17 cellular contexts compared by ENCODE assay signal in the genomic region with DNA sequence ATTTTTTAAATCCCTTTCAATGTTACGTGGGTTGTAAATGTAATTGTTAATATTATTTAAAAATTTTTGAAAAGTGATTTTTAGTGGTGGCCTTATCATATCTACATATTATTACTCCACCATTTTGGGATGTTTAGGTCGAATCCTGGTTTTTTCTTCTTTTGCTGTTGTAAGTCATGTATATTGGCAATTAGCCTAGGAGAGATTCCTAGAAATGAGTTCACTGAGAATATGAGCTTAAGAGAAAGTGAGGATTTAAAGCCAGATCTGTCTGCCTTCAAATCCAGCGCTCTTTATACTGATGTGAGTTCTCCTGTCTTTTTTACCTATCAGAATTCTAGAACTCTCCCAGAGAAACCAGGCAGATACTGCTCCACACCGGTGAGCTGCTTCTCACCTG. TPM values are rescaled to one million over a fixed set of nuclear protein-coding genes. Genes with fewer than 3 reads are reported as not detected.
A peak's percentile ranks its signal among the peaks of the same experiment; 100 is the strongest.
DNase-seq lines count a peak whose midpoint lies in the region; ATAC-seq lines count a peak whose summit lies in the region.
"Had no signal": no experiment of that assay in that cellular context is flagged by ENCODE, and none has a peak within 500 bp of the region (broad histone marks: within the 10 kb centered on the region; RNA-seq: fewer than 3 reads in every experiment).

No MANE protein-coding gene starts in this region.

- H3K27ac ChIP-seq in angular gyrus (ENCODE audit: low read depth, low read length): peak overlapping the region; percentile 90
- H3K27ac ChIP-seq: hepatocyte had no signal

- peak overlapping the region; percentile 10 for H3K4me3 Mint-ChIP-seq in T-helper 1 cell treated with Interleukin-12 subunit alpha and Interleukin-12 subunit beta and Interleukin-4 antibody, amounts not matched to agents 30 μg/mL and 1 μg/mL, for 36 hours
- no peak overlapping the region for H3K4me3 Mint-ChIP-seq in stimulated activated effector memory CD8-positive, alpha-beta T cell treated with anti-CD3 and anti-CD28 coated beads, Interleukin-12 subunit alpha, Interleukin-12 subunit beta, amount 100 ng/mL, for 72 hours
- H3K4me3 Mint-ChIP-seq: type B pancreatic cell had no signal

- H3K4me1 Mint-ChIP-seq in T-helper 1 cell treated with Interleukin-12 subunit alpha and Interleukin-12 subunit beta and Interleukin-4 antibody, amounts not matched to agents 30 μg/mL and 1 μg/mL, for 36 hours (ENCODE audit: low read depth): peaks cover 61% of the 10 kb centered on the region
- peaks cover 72% of the 10 kb centered on the region for H3K4me1 Mint-ChIP-seq in stimulated activated effector memory CD8-positive, alpha-beta T cell treated with anti-CD3 and anti-CD28 coated beads, Interleukin-12 subunit alpha, Interleukin-12 subunit beta, amount 100 ng/mL, for 72 hours

- H3K27ac Mint-ChIP-seq in T-helper 1 cell treated with Interleukin-12 subunit alpha and Interleukin-12 subunit beta and Interleukin-4 antibody, amounts not matched to agents 30 μg/mL and 1 μg/mL, for 36 hours: peak overlapping the region; percentile 61
- H3K27ac Mint-ChIP-seq in stimulated activated effector memory CD8-positive, alpha-beta T cell treated with anti-CD3 and anti-CD28 coated beads, Interleukin-12 subunit alpha, Interleukin-12 subunit beta, amount 100 ng/mL, for 72 hours: peak overlapping the region; percentile 1
- H3K27ac Mint-ChIP-seq: type B pancreatic cell had no signal

- H3K36me3 Mint-ChIP-seq in T-helper 1 cell treated with Interleukin-12 subunit alpha and Interleukin-12 subunit beta and Interleukin-4 antibody, amounts not matched to agents 30 μg/mL and 1 μg/mL, for 36 hours (ENCODE audit: low read depth): peaks cover 44% of the 10 kb centered on the region
- peaks cover 63% of the 10 kb centered on the region for H3K36me3 Mint-ChIP-seq in stimulated activated effector memory CD8-positive, alpha-beta T cell treated with anti-CD3 and anti-CD28 coated beads, Interleukin-12 subunit alpha, Interleukin-12 subunit beta, amount 100 ng/mL, for 72 hours

- no peak for ATAC-seq in stimulated activated effector memory CD8-positive, alpha-beta T cell treated with anti-CD3 and anti-CD28 coated beads, Interleukin-12 subunit alpha, Interleukin-12 subunit beta, amount 100 ng/mL, for 72 hours
- ATAC-seq in left lobe of liver: no peak
- ATAC-seq: left colon had no signal

- DNase-seq in T-helper 1 cell (no peak), iris pigment epithelial cell (ENCODE audit: low read depth) (peak; percentile 82), NCI-H146 (lab: John Stamatoyannopoulos, UW) (no peak), NOMO-1 treated with dmso at 0.1 percent for 144 hours (lab: John Stamatoyannopoulos, UW; ENCODE audit: unreplicated experiment) (no peak), left lobe of liver (ENCODE audit: low spot score) (no peak)
- no peak for DNase-seq in stimulated activated effector memory CD8-positive, alpha-beta T cell treated with anti-CD3 and anti-CD28 coated beads, Interleukin-12 subunit alpha, Interleukin-12 subunit beta, amount 100 ng/mL, for 72 hours (ENCODE audit: low spot score in 2 of 2)
- DNase-seq: 8988T; activated naive CD4-positive, alpha-beta T cell; GF-D8; left colon; NCI-H2171; SHP77 treated with DMSO at 0.1 percent for 48 hours; stimulated activated CD4-positive, alpha-beta T cell treated with anti-CD3 and anti-CD28 coated beads, Interleukin-2, amount 100 ng/mL, for 24 hours had no signal

- H3K9me3 Mint-ChIP-seq in T-helper 1 cell treated with Interleukin-12 subunit alpha and Interleukin-12 subunit beta and Interleukin-4 antibody, amounts not matched to agents 30 μg/mL and 1 μg/mL, for 36 hours: no peaks in the 10 kb centered on the region
- H3K9me3 Mint-ChIP-seq in stimulated activated effector memory CD8-positive, alpha-beta T cell treated with anti-CD3 and anti-CD28 coated beads, Interleukin-12 subunit alpha, Interleukin-12 subunit beta, amount 100 ng/mL, for 72 hours: no peaks in the 10 kb centered on the region
- H3K9me3 Mint-ChIP-seq: type B pancreatic cell had no signal

- H3K27me3 Mint-ChIP-seq in T-helper 1 cell treated with Interleukin-12 subunit alpha and Interleukin-12 subunit beta and Interleukin-4 antibody, amounts not matched to agents 30 μg/mL and 1 μg/mL, for 36 hours (ENCODE audit: low read depth): no peaks in the 10 kb centered on the region
- H3K27me3 Mint-ChIP-seq: type B pancreatic cell had no signal

RNA-seq across cellular contexts. Expression of a gene that starts 56.1 kb away (rescaled TPM):
- 22.7 TPM for total RNA-seq in left lobe of liver
